In the genomic region with DNA sequence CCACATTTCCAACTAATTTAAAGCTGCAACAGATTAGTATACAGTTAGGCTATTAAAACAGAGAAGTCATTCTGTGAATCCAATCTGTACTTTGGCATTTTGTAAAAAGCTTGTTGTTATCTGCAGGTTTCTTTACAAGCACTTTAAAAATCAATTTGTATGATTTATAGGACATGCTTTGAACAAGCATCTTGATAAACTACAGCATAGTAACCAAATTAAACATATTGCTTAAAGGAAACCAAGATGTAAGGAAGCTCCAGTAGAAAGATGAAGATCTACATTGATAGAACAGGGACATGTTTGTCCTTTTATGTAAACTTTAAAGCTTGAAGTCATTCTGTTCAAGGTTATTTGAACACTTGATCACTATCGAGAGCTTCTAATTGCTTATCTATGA, we compare ENCODE assay signal across 8 cellular contexts.
"Had no signal": no experiment of that assay in that cellular context is flagged by ENCODE, and none has a peak within 500 bp of the region (broad histone marks: within the 10 kb centered on the region; RNA-seq: fewer than 3 reads in every experiment).

No MANE protein-coding gene starts in this region.

- H3K9ac ChIP-seq: GM23248 had no signal

- FAIRE-seq: HTR-8/SVneo, K562 had no signal

- ATAC-seq: K562 had no signal

- H3K4me3 ChIP-seq: GM23248, K562 had no signal

- DNase-seq: GM23248, GOT3, H7, HCEC 1CT, IMR-90, KG1 had no signal

- H3K27ac ChIP-seq: GM23248 had no signal

- H2AFZ ChIP-seq: GM23248 had no signal
